In the genomic region with DNA sequence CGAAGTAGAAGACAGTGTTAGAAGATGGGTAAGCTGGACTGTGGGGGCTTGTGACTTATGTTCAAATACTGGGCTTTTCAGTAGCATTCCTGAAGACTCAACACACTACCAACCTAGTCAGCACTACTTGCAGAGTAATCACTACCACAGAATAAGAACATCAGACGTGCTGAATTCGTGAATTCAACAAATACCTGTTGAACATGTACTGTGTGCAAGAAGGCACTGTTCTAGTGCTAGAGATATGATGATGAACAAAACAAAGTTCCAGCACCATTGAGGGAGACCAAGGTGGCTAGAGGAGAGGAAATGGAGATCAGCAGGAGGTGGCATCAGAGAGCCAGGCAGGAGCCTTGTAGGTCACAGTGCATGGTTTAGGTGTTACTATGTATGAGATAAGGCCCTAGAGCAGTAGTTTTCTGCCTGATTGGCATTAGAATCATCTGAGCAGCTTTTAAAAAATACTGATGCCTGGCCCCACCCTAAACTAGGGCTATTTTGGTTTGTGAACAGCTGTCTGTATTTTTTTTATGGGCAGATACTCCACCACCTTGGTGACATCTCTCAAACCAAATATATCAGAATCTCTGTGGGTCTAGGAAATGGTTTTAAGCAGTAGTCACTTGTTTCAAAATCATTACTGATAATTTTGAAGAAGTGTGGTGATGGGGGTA, we compare ENCODE assay signal across 11 cellular contexts. TPM values are rescaled to one million over a fixed set of nuclear protein-coding genes. Genes with fewer than 3 reads are reported as not detected.
DNase-seq lines count a peak whose midpoint lies in the region; ATAC-seq and TF ChIP-seq lines count a peak whose summit lies in the region.
"Had no signal": no experiment of that assay in that cellular context is flagged by ENCODE, and none has a peak within 500 bp of the region (broad histone marks: within the 10 kb centered on the region; RNA-seq: fewer than 3 reads in every experiment).

No MANE protein-coding gene starts in this region.

- intact Hi-C loops in PC-3 (cut with micrococcal nuclease) = loop anchor here (5.0 kb wide), 1 partner anchor 98 kb away; no protein-coding TSS in a partner anchor
- intact Hi-C loops in left ventricle myocardium inferior (cut with micrococcal nuclease) = no loop called here
- intact Hi-C loops in upper lobe of right lung (cut with DNase I) = no loop called here

- CTCF ChIA-PET in PC-3 (lab: Charles Lee) = interaction anchor here (0.7 kb wide), 1 partner anchor 131 kb away, joined by 3 read pairs; no protein-coding TSS in a partner anchor

- H3K9me3 ChIP-seq in PC-3 (ENCODE audit: low read length) = no peaks in the 10 kb centered on the region
- no peaks in the 10 kb centered on the region for H3K9me3 ChIP-seq in left ventricle myocardium inferior (replicated peaks)
- no peaks in the 10 kb centered on the region for H3K9me3 ChIP-seq in upper lobe of right lung

- H3K4me2 ChIP-seq in PC-3 (ENCODE audit: low read length) = no peak overlapping the region

- peak; percentile 83 for ATAC-seq in activated naive CD8-positive, alpha-beta T cell treated with anti-CD3 and anti-CD28 coated beads, Interleukin-2, amount 10 ng/mL, durations not matched to agents 7 days and 5 days (ENCODE audit: low read depth)
- ATAC-seq in PC-3 (peak; percentile 4; the same call in 1 of the 2 replicates), upper lobe of right lung (peak; percentile 49)

- H3K27me3 Mint-ChIP-seq in activated naive CD8-positive, alpha-beta T cell treated with anti-CD3 and anti-CD28 coated beads, Interleukin-2, amount 10 ng/mL, durations not matched to agents 7 days and 5 days = no peaks in the 10 kb centered on the region
- H3K27me3 Mint-ChIP-seq in activated naive CD8-positive, alpha-beta T cell treated with anti-CD3 and anti-CD28 coated beads for 36 hours = no peaks in the 10 kb centered on the region

- H3K4me3 ChIP-seq in PC-3 (ENCODE audit: low read length) (no peak overlapping the region), left ventricle myocardium inferior (no peak overlapping the region), upper lobe of right lung (no peak overlapping the region)

- H3K27me3 ChIP-seq in PC-3 (ENCODE audit: low read length) = no peaks in the 10 kb centered on the region
- no peaks in the 10 kb centered on the region for H3K27me3 ChIP-seq in left ventricle myocardium inferior (ENCODE audit: low read depth)
- no peaks in the 10 kb centered on the region for H3K27me3 ChIP-seq in upper lobe of right lung

- H2AFZ ChIP-seq in PC-3 (ENCODE audit: low read length) = no peak overlapping the region

- no peaks in the 10 kb centered on the region for H3K36me3 ChIP-seq in PC-3 (ENCODE audit: low read depth, low read length)
- H3K36me3 ChIP-seq in left ventricle myocardium inferior = no peaks in the 10 kb centered on the region
- H3K36me3 ChIP-seq in upper lobe of right lung = no peaks in the 10 kb centered on the region

- peaks cover 12% of the 10 kb centered on the region for H3K4me1 Mint-ChIP-seq in activated naive CD8-positive, alpha-beta T cell treated with anti-CD3 and anti-CD28 coated beads, Interleukin-2, amount 10 ng/mL, durations not matched to agents 7 days and 5 days
- H3K4me1 Mint-ChIP-seq in activated naive CD8-positive, alpha-beta T cell treated with anti-CD3 and anti-CD28 coated beads for 36 hours = peaks cover 4% of the 10 kb centered on the region

- H3K4me1 ChIP-seq in PC-3 (ENCODE audit: insufficient read depth, low read length) (peaks cover 69% of the 10 kb centered on the region), left ventricle myocardium inferior (peaks cover 100% of the 10 kb centered on the region), upper lobe of right lung (peaks cover 37% of the 10 kb centered on the region)

- peak; percentile 33; the same call in 1 of the 2 replicates for TF ChIP-seq CTCF in PC-3 (conservative IDR thresholded peaks at IDR 0.05; ENCODE audit: low read depth, low read length)
- peak; percentile 43 for TF ChIP-seq CTCF in left ventricle myocardium inferior (IDR thresholded peaks at IDR 0.05; ENCODE audit: borderline replicate concordance)
- no peak for TF ChIP-seq CTCF in upper lobe of right lung (IDR thresholded peaks at IDR 0.05)

- H3K4me3 Mint-ChIP-seq in activated naive CD8-positive, alpha-beta T cell treated with anti-CD3 and anti-CD28 coated beads, Interleukin-2, amount 10 ng/mL, durations not matched to agents 7 days and 5 days = no peak overlapping the region
- no peak overlapping the region for H3K4me3 Mint-ChIP-seq in activated naive CD8-positive, alpha-beta T cell treated with anti-CD3 and anti-CD28 coated beads for 36 hours
- H3K4me3 Mint-ChIP-seq: CD4-positive, alpha-beta memory T cell had no signal

- peaks cover 16% of the 10 kb centered on the region; the same call in 1 of the 2 replicates for H4K20me1 ChIP-seq in PC-3 (ENCODE audit: low read length)

- DNase-seq in activated naive CD8-positive, alpha-beta T cell treated with anti-CD3 and anti-CD28 coated beads, Interleukin-2, amount 10 ng/mL, durations not matched to agents 7 days and 5 days = no peak
- no peak for DNase-seq in activated naive CD8-positive, alpha-beta T cell treated with anti-CD3 and anti-CD28 coated beads for 36 hours
- DNase-seq in PC-3 (no peak), left ventricle myocardium inferior (no peak), upper lobe of right lung (no peak), NCI-H1930 (lab: John Stamatoyannopoulos, UW) (no peak), OCI-M2 (lab: John Stamatoyannopoulos, UW; ENCODE audit: unreplicated experiment) (no peak)
- DNase-seq in activated CD8-positive, alpha-beta memory T cell treated with anti-CD3 and anti-CD28 coated beads, Interleukin-2, amount 50 U/mL, for 48 hours = no peak
- DNase-seq: activated naive CD4-positive, alpha-beta T cell treated with anti-CD3 and anti-CD28 coated beads, Interleukin-2, amount 50 U/mL, for 16 hours; CD4-positive, alpha-beta memory T cell; NCI-H2107 had no signal

- peaks cover 89% of the 10 kb centered on the region for H3K79me2 ChIP-seq in PC-3 (ENCODE audit: low read length)

- no peaks in the 10 kb centered on the region for H3K9me2 ChIP-seq in PC-3 (replicated peaks; ENCODE audit: low read length)

- no peak overlapping the region for H3K27ac Mint-ChIP-seq in activated naive CD8-positive, alpha-beta T cell treated with anti-CD3 and anti-CD28 coated beads, Interleukin-2, amount 10 ng/mL, durations not matched to agents 7 days and 5 days
- no peak overlapping the region for H3K27ac Mint-ChIP-seq in activated naive CD8-positive, alpha-beta T cell treated with anti-CD3 and anti-CD28 coated beads for 36 hours

- H3F3A ChIP-seq in PC-3 (ENCODE audit: low read length, unreplicated experiment) = peaks cover 6% of the 10 kb centered on the region

- H3K27ac ChIP-seq in PC-3 (ENCODE audit: low read length) (no peak overlapping the region), left ventricle myocardium inferior (replicated peaks) (peak overlapping the region; percentile 14), upper lobe of right lung (no peak overlapping the region)

- no peaks in the 10 kb centered on the region for H3K9me3 Mint-ChIP-seq in activated naive CD8-positive, alpha-beta T cell treated with anti-CD3 and anti-CD28 coated beads, Interleukin-2, amount 10 ng/mL, durations not matched to agents 7 days and 5 days
- H3K9me3 Mint-ChIP-seq in activated naive CD8-positive, alpha-beta T cell treated with anti-CD3 and anti-CD28 coated beads for 36 hours = no peaks in the 10 kb centered on the region
- H3K9me3 Mint-ChIP-seq: CD4-positive, alpha-beta memory T cell had no signal

- no peaks in the 10 kb centered on the region for H3K36me3 Mint-ChIP-seq in activated naive CD8-positive, alpha-beta T cell treated with anti-CD3 and anti-CD28 coated beads, Interleukin-2, amount 10 ng/mL, durations not matched to agents 7 days and 5 days
- H3K36me3 Mint-ChIP-seq in activated naive CD8-positive, alpha-beta T cell treated with anti-CD3 and anti-CD28 coated beads for 36 hours = no peaks in the 10 kb centered on the region
- H3K36me3 Mint-ChIP-seq: CD4-positive, alpha-beta memory T cell had no signal

- BruUV-seq in PC-3 (replicated peaks; lab: Mats Ljungman, UMichigan) = no TSS peak

- H3K9ac ChIP-seq in PC-3 (ENCODE audit: low read length) = no peak overlapping the region

- POLR2A ChIA-PET in activated naive CD8-positive, alpha-beta T cell treated with anti-CD3 and anti-CD28 coated beads, Interleukin-2, amount 10 ng/mL, durations not matched to agents 7 days and 5 days (lab: Charles Lee) = no interaction called here
- POLR2A ChIA-PET in PC-3 (lab: Charles Lee; ENCODE audit: unreplicated experiment) = no interaction called here

RNA-seq across cellular contexts. Expression of a gene that starts 26.8 kb away (rescaled TPM):
- under 1 TPM; 0.14 to 0.23 TPM for total RNA-seq in activated naive CD8-positive, alpha-beta T cell treated with anti-CD3 and anti-CD28 coated beads, Interleukin-2, amount 10 ng/mL, durations not matched to agents 7 days and 5 days
- total RNA-seq in activated naive CD8-positive, alpha-beta T cell treated with anti-CD3 and anti-CD28 coated beads for 36 hours = 1 to 10 TPM; 1.3 to 2.3 TPM
- total RNA-seq in PC-3 (2014; rRNA removed) (29.1 and 38.6 TPM in 2 replicates), left ventricle myocardium inferior (91.9 TPM), upper lobe of right lung (103 TPM)

Comparison
In these comparisons a context has a peak if more than half of its experiments do, and no peak if none do; other contexts are left out.
1. ATAC-seq: peak in every context shown above with its lines; median percentile 83 in activated naive CD8-positive, alpha-beta T cell treated with anti-CD3 and anti-CD28 coated beads, Interleukin-2, amount 10 ng/mL, durations not matched to agents 7 days and 5 days; 49 in upper lobe of right lung; 4 in PC-3.